Comparison of ENCODE assay signal across 9 cellular contexts in genomic region chr12:124687695-124688301, GRCh38.
DNase-seq lines count a peak whose midpoint lies in the region; ATAC-seq and TF ChIP-seq lines count a peak whose summit lies in the region.
"Had no signal": no experiment of that assay in that cellular context is flagged by ENCODE, and none has a peak within 500 bp of the region (broad histone marks: within the 10 kb centered on the region; RNA-seq: fewer than 3 reads in every experiment).

No MANE protein-coding gene starts in this region.

- H4K20me1 ChIP-seq in BLaER1 treated with 17β-estradiol and CSF1 and Interleukin-3, amounts not matched to agents 10 nM and 100 nM, result no peaks in the 10 kb centered on the region

- H3K27ac ChIP-seq in BLaER1 treated with 17β-estradiol and CSF1 and Interleukin-3, amounts not matched to agents 10 nM and 100 nM, result peak overlapping the region in 10 of 11 experiments; percentile 29 to 84 (median 76); a peak in 21 of 22 replicates

- H3K36me3 Mint-ChIP-seq in naive B cell, result no peaks in the 10 kb centered on the region

- peaks cover 68 to 78% (median 75%) of the 10 kb centered on the region in 10 experiments for H3K4me1 ChIP-seq in BLaER1 treated with 17β-estradiol and CSF1 and Interleukin-3, amounts not matched to agents 10 nM and 100 nM

- peaks cover 17 to 20% (median 20%) of the 10 kb centered on the region in 3 donors for H3K4me1 Mint-ChIP-seq in naive B cell

- H3K36me3 ChIP-seq in BLaER1 treated with 17β-estradiol and CSF1 and Interleukin-3, amounts not matched to agents 10 nM and 100 nM, result peaks cover 0 to 9% (median 0%) of the 10 kb centered on the region in 11 experiments; a peak in 1 of 22 replicates

- H3K9me3 Mint-ChIP-seq in naive B cell, result peaks cover 3 to 18% (median 13%) of the 10 kb centered on the region in 7 donors

- peak overlapping the region in 10 of 11 experiments; percentile 11 to 75 (median 64); a peak in 18 of 22 replicates for H3K9ac ChIP-seq in BLaER1 treated with 17β-estradiol and CSF1 and Interleukin-3, amounts not matched to agents 10 nM and 100 nM

- H3K27me3 ChIP-seq in BLaER1 treated with 17β-estradiol and CSF1 and Interleukin-3, amounts not matched to agents 10 nM and 100 nM, result no peaks in the 10 kb centered on the region

- peaks cover 13 to 30% (median 28%) of the 10 kb centered on the region in 3 donors for H3K27me3 Mint-ChIP-seq in naive B cell

- peaks cover 15 to 17% (median 16%) of the 10 kb centered on the region in 11 experiments for H3K9me3 ChIP-seq in BLaER1 treated with 17β-estradiol and CSF1 and Interleukin-3, amounts not matched to agents 10 nM and 100 nM (replicated peaks in 1 of 11)

- H3K27ac Mint-ChIP-seq in naive B cell, result peak overlapping the region in 3 of 6 donors; percentile 4 to 58 (median 42)

- ATAC-seq in naive B cell (ENCODE audit: low read depth in 2 of 2), result peak; percentile 30 to 36
- ATAC-seq in HG03469 (IDR thresholded peaks at IDR 0.05; ENCODE audit: unreplicated experiment), result no peak

- H3K4me3 ChIP-seq in BLaER1 treated with 17β-estradiol and CSF1 and Interleukin-3, amounts not matched to agents 10 nM and 100 nM, result peak overlapping the region in 7 of 10 experiments; percentile 18 to 32 (median 27); a peak in 9 of 20 replicates
- H3K4me3 ChIP-seq in choroid plexus epithelial cell (ENCODE audit: low read depth, low read length), result no peak overlapping the region

- H3K4me2 ChIP-seq in BLaER1 treated with 17β-estradiol and CSF1 and Interleukin-3, amounts not matched to agents 10 nM and 100 nM, result peak overlapping the region; percentile 66 to 95 (median 79)

- no peak for TF ChIP-seq CTCF in choroid plexus epithelial cell (conservative IDR thresholded peaks at IDR 0.05; ENCODE audit: low read depth, low read length)

- H3K4me3 Mint-ChIP-seq in naive B cell, result peak overlapping the region in 6 of 8 donors; percentile 1 to 71 (median 47)

- DNase-seq in NCI-H1694 (lab: John Stamatoyannopoulos, UW) (peak; percentile 50), choroid plexus epithelial cell (ENCODE audit: low read depth) (peak; percentile 73), naive B cell (no peak), NCI-H2081 (lab: John Stamatoyannopoulos, UW) (no peak), GF-D8 (lab: John Stamatoyannopoulos, UW) (no peak), cortex of kidney (lab: John Stamatoyannopoulos, UW) (no peak)
- DNase-seq: NCI-H774 had no signal

Comparison
In these comparisons a context has a peak if more than half of its experiments do, and no peak if none do; other contexts are left out.
1. DNase-seq: peak in NCI-H1694 (single experiment) and choroid plexus epithelial cell (single experiment); none in naive B cell (single experiment), NCI-H2081 (0 of 2), GF-D8 (single experiment) and cortex of kidney (single experiment).